30 cellular contexts compared by ENCODE assay signal in genomic region chr2:85371045-85371444, GRCh38. TPM values are rescaled to one million over a fixed set of nuclear protein-coding genes. Genes with fewer than 3 reads are reported as not detected.
"Had no signal": no experiment of that assay in that cellular context is flagged by ENCODE, and none has a peak within 500 bp of the region (broad histone marks: within the 10 kb centered on the region; RNA-seq: fewer than 3 reads in every experiment).

No MANE protein-coding gene starts in this region.

- FAIRE-seq: astrocyte had no signal

- DNase-seq: activated CD4-positive, alpha-beta T cell treated with anti-CD3 and anti-CD28 coated beads, Interleukin-2, amount 10 ng/mL, durations not matched to agents 24 days and 14 days; activated CD4-positive, alpha-beta T cell treated with anti-CD3 and anti-CD28 coated beads, Interleukin-2, amount 50 U/mL, for 4 hours; activated CD8-positive, alpha-beta T cell treated with anti-CD3 and anti-CD28 coated beads for 36 hours; activated effector memory CD4-positive, alpha-beta T cell treated with anti-CD3 and anti-CD28 coated beads, Interleukin-2, amount 50 U/mL, for 16 hours; activated naive CD4-positive, alpha-beta T cell; activated naive CD8-positive, alpha-beta T cell treated with anti-CD3 and anti-CD28 coated beads, Interleukin-2, amount 10 ng/mL, durations not matched to agents 7 days and 5 days; activated T-cell treated with anti-CD3 and anti-CD28 coated beads, Interleukin-2, amount 50 U/mL, for 1 hour; activated T-cell treated with anti-CD3 and anti-CD28 coated beads, Interleukin-2, amount 50 U/mL, for 72 hours; amygdala; body of pancreas; Karpas-422; KBM-7; NCI-H1105; NCI-H1417 treated with DMSO at 0.1 percent for 48 hours; NCI-H187 treated with DMSO at 0.1 percent for 48 hours; NCI-H2081; NCI-H226; NCI-H446 treated with DMSO at 0.1 percent for 48 hours; NCI-H524; NCI-H69; Right ventricle myocardium superior; SW 1271; T-helper 1 cell; T-helper 2 cell; T-helper 9 cell had no signal

- H3K4me3 ChIP-seq: body of pancreas, breast epithelium, Peyer's patch had no signal

- H3K36me3 ChIP-seq: breast epithelium had no signal

- H3K27me3 ChIP-seq: body of pancreas, breast epithelium, Peyer's patch had no signal

- ATAC-seq: activated CD8-positive, alpha-beta T cell treated with anti-CD3 and anti-CD28 coated beads for 36 hours; activated T-cell treated with anti-CD3 and anti-CD28 coated beads, Interleukin-2, amount 50 U/mL, for 72 hours; activated T-helper 17 cell treated with anti-CD3 and anti-CD28 coated beads, Interleukin-2, amount 50 U/mL, for 72 hours; body of pancreas had no signal

- H3K9me3 ChIP-seq: body of pancreas, breast epithelium, Peyer's patch had no signal

- H3K4me1 ChIP-seq: body of pancreas, breast epithelium, Peyer's patch had no signal

- H3K27ac ChIP-seq: body of pancreas, breast epithelium, Peyer's patch had no signal

RNA-seq across cellular contexts. Expression of gene SH2D6, which starts 47.5 kb away (rescaled TPM):
- total RNA-seq: breast epithelium, cardiac septum had no signal
